ENCODE assay signal across 5 cellular contexts in the genomic region with DNA sequence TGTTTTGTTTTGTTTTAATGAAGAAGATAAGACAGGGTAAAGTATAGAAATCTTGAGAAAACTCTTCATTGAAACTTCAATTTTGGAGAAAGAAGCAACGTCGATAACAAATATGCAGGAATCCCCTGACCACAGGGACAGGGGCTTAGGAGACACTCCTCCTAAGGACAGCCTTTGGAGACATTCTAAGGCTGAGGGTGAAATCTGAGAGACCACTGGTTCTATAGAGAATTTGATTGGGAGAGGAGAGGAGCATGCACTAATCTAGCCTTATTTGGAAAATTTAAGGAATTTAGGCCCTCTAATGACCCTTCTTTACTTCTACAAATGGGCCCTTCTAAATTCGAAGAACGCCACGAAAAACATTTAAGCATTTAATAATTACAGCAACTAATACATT.
"Had no signal": no experiment of that assay in that cellular context is flagged by ENCODE, and none has a peak within 500 bp of the region (broad histone marks: within the 10 kb centered on the region; RNA-seq: fewer than 3 reads in every experiment).

No MANE protein-coding gene starts in this region.

- H3K4me3 Mint-ChIP-seq: H9 had no signal

- DNase-seq: GOT3, H9, HCEC 1CT, IMR-90 had no signal

- H3K27ac Mint-ChIP-seq: H9 had no signal

- H3K9me3 Mint-ChIP-seq: H9 had no signal

- H3K4me3 ChIP-seq: K562 had no signal

- ATAC-seq: K562 had no signal
